8 cellular contexts compared by ENCODE assay signal in the genomic region with DNA sequence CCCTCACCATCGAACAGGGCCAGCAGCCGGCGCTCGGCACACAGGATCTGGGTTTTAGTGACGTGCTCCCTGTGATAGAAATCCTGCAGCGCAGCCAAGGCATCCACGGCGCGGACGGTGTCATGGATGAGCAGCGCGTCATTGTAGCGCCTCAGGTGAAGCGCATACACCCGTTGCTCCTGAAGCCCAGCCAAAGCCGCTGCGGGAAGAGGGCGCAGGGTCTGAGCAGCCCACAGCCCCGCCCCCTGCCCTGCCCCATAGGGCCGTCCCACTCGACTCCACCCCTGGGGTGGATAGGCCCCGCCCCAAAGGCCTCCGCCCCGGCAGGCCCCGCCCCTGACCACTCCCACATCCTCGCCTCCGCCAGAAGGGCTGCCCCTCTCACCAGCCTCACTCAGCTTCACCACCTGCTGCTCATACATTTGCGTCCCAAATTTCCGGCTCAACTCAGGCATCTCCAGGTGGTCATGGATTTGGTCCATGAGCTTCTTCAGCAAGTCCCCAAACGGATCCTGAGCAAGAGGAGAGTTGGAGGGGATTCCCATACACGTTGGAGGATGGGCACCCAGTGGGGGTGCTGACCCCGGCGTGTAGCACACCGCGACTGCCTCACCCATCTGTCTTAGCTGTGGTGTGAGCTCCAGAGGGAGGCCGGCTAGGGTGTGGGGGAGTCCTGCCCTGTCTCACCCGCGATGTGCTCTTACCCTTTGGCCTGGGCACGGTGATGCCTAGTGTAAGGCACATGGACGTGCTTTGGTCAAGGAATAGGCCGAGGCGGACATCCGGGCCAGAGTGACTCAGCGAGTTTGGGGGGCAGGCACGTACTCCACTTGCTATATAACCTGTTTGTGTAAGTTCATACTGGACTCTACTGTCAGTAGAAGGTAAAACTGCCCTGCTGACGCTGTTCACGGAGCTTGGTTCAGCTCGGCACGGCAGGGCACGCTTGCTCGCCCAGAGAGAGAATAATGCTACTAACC. TPM values are rescaled to one million over a fixed set of nuclear protein-coding genes. Genes with fewer than 3 reads are reported as not detected.
DNase-seq lines count a peak whose midpoint lies in the region; TF ChIP-seq lines count a peak whose summit lies in the region.

No MANE protein-coding gene starts in this region.

- TF ChIP-seq CTCF in astrocyte of the spinal cord (IDR thresholded peaks at IDR 0.05; ENCODE audit: low read depth, low read length), result no peak
- no peak for TF ChIP-seq CTCF in kidney epithelial cell (IDR thresholded peaks at IDR 0.05; ENCODE audit: insufficient read depth, low read length, poor library complexity, severe bottlenecking)

- H3K4me3 ChIP-seq in HAP-1 (no peak overlapping the region), astrocyte of the spinal cord (ENCODE audit: low read depth, low read length) (peak overlapping the region; percentile 27), kidney epithelial cell (ENCODE audit: low read depth, low read length) (peak overlapping the region; percentile 5)

- DNase-seq in DMS153 (lab: John Stamatoyannopoulos, UW) (peak; percentile 84), HAP-1 (ENCODE audit: low spot score in 2 of 2) (peak; percentile 45 to 88), NCI-H146 treated with DMSO at 0.1 percent for 48 hours (lab: John Stamatoyannopoulos, UW; ENCODE audit: unreplicated experiment) (peak; percentile 16), UCSD-AML1 (lab: John Stamatoyannopoulos, UW; ENCODE audit: unreplicated experiment) (peak; percentile 60), astrocyte of the spinal cord (ENCODE audit: low read depth, low spot score) (peak; percentile 62), kidney epithelial cell (ENCODE audit: low read depth) (no peak), H4 (ENCODE audit: low spot score) (no peak)
- DNase-seq in stimulated activated CD4-positive, alpha-beta T cell treated with anti-CD3 and anti-CD28 coated beads, Interleukin-2, amount 100 ng/mL, for 4 hours (ENCODE audit: low read depth), result peak; percentile 82

- no peaks in the 10 kb centered on the region for H3K9me3 ChIP-seq in HAP-1

- no peaks in the 10 kb centered on the region for H3K27me3 ChIP-seq in HAP-1 (ENCODE audit: low read depth)
- H3K27me3 ChIP-seq in kidney epithelial cell (ENCODE audit: control insufficient read depth, insufficient read depth, low read length), result no peaks in the 10 kb centered on the region

- H3K4me1 ChIP-seq in HAP-1, result no peaks in the 10 kb centered on the region

- H3K36me3 ChIP-seq in HAP-1 (replicated peaks) (peaks cover 2% of the 10 kb centered on the region), kidney epithelial cell (ENCODE audit: control insufficient read depth, insufficient read depth, low read length) (no peaks in the 10 kb centered on the region)

- in situ Hi-C loops in HAP-1 (cut with MboI; ENCODE audit: low sequenced_read_pairs) (no loop called here), astrocyte of the spinal cord (cut with HindIII; ENCODE audit: low sequenced_read_pairs) (no loop called here)

RNA-seq across cellular contexts. Expression of a gene that starts 4.6 kb away (rescaled TPM):
- 10.0 and 14.7 TPM in 2 replicates for total RNA-seq in kidney epithelial cell
- 7.5 and 7.7 TPM in 2 replicates for total RNA-seq in H4 (2014; rRNA removed; shearing (Covaris generic))

RNA-seq across cellular contexts. Expression of a gene that starts 9.6 kb away (rescaled TPM):
- 0.04 and 0.34 TPM in 2 replicates for total RNA-seq in kidney epithelial cell
- total RNA-seq in H4 (2014; rRNA removed; shearing (Covaris generic)), result 0.04 TPM in 1 of 2 replicates, not detected in the other

RNA-seq across cellular contexts. Expression of a gene that starts 13.3 kb away (rescaled TPM):
- 22.2 and 32.4 TPM in 2 replicates for total RNA-seq in kidney epithelial cell
- total RNA-seq in H4 (2014; rRNA removed; shearing (Covaris generic)), result 7.5 and 16.7 TPM in 2 replicates

RNA-seq across cellular contexts. Expression of a gene that starts 14.7 kb away (rescaled TPM):
- not detected in 2 replicates for total RNA-seq in kidney epithelial cell
- total RNA-seq in H4 (2014; rRNA removed; shearing (Covaris generic)), result not detected in 2 replicates

RNA-seq across cellular contexts. Expression of a gene that starts 46.9 kb away (rescaled TPM):
- total RNA-seq in kidney epithelial cell, result 142 and 195 TPM in 2 replicates
- 67.3 and 79.9 TPM in 2 replicates for total RNA-seq in H4 (2014; rRNA removed; shearing (Covaris generic))

Comparison
In these comparisons a context has a peak if more than half of its experiments do, and no peak if none do; other contexts are left out.
1. DNase-seq: peak in DMS153 (single experiment), HAP-1 (2 of 2), NCI-H146 treated with DMSO at 0.1 percent for 48 hours (single experiment), UCSD-AML1 (single experiment), astrocyte of the spinal cord (single experiment) and stimulated activated CD4-positive, alpha-beta T cell treated with anti-CD3 and anti-CD28 coated beads, Interleukin-2, amount 100 ng/mL, for 4 hours (single experiment); none in kidney epithelial cell (single experiment) and H4 (single experiment).